ENCODE assay signal across 32 cellular contexts in the genomic region with DNA sequence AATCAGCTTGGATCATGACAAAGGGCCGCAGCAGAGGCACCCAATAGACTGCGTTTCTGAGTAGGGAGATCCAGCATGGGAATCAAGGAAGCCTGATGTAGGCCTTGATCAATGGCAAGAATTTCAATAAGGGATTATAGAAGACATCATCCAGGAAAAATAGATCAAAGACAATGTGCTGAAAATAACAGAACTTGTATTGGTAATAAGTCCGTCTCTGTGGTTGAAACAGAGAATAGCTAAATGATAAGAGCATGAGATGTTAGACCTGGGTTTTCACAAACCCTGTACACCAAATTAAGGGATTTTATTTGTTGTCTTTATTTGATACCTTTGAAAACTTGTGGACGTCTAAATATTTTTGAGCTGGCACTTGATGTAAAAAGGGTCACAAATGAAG.
A peak's percentile ranks its signal among the peaks of the same experiment; 100 is the strongest.
DNase-seq lines count a peak whose midpoint lies in the region; ATAC-seq and TF ChIP-seq lines count a peak whose summit lies in the region.
"Had no signal": no experiment of that assay in that cellular context is flagged by ENCODE, and none has a peak within 500 bp of the region (broad histone marks: within the 10 kb centered on the region; RNA-seq: fewer than 3 reads in every experiment).

No MANE protein-coding gene starts in this region.

- peak overlapping the region; percentile 25; the same call in 1 of the 2 replicates for H3K27ac ChIP-seq in MM.1S (ENCODE audit: low read length)
- H3K27ac ChIP-seq: brain microvascular endothelial cell, esophagus muscularis mucosa, neural progenitor cell, thoracic aorta, uterus had no signal

- ATAC-seq in GM18498 (IDR thresholded peaks at IDR 0.05; ENCODE audit: unreplicated experiment), result peak; percentile 58
- peak; percentile 62 for ATAC-seq in GM19351 (IDR thresholded peaks at IDR 0.05; ENCODE audit: unreplicated experiment)
- peak; percentile 68 for ATAC-seq in HG02870 (IDR thresholded peaks at IDR 0.05; ENCODE audit: unreplicated experiment)
- no peak for ATAC-seq in activated T-cell treated with anti-CD3 and anti-CD28 coated beads, Interleukin-2, amount 50 U/mL, for 4 hours
- ATAC-seq: activated CD4-positive, alpha-beta T cell treated with anti-CD3 and anti-CD28 coated beads for 36 hours; activated CD8-positive, alpha-beta T cell treated with anti-CD3 and anti-CD28 coated beads for 36 hours; activated T-helper 17 cell treated with anti-CD3 and anti-CD28 coated beads, Interleukin-2, amount 50 U/mL, for 72 hours; left ventricle myocardium superior had no signal

- no peaks in the 10 kb centered on the region for H3K9me3 ChIP-seq in MM.1S (replicated peaks; ENCODE audit: insufficient read depth, low read length)
- H3K9me3 ChIP-seq: esophagus muscularis mucosa, thoracic aorta, uterus had no signal

- no peaks in the 10 kb centered on the region for H3K9me3 Mint-ChIP-seq in nephron progenitor cell
- no peaks in the 10 kb centered on the region for H3K9me3 Mint-ChIP-seq in activated T-cell treated with anti-CD3 and anti-CD28 coated beads, Interleukin-2, amount 50 U/mL, for 4 hours
- H3K9me3 Mint-ChIP-seq: activated CD8-positive, alpha-beta T cell treated with anti-CD3 and anti-CD28 coated beads for 36 hours; activated T-helper 17 cell treated with anti-CD3 and anti-CD28 coated beads, Interleukin-2, amount 50 U/mL, for 72 hours; CD4-positive, CD25-positive, alpha-beta regulatory T cell; neural progenitor cell had no signal

- no peaks in the 10 kb centered on the region for H3K79me2 ChIP-seq in MM.1S (ENCODE audit: low read length)

- no peaks in the 10 kb centered on the region for H4K20me1 ChIP-seq in MM.1S (ENCODE audit: insufficient read depth, low read length)

- no peaks in the 10 kb centered on the region for H3K9me2 ChIP-seq in MM.1S (replicated peaks; ENCODE audit: insufficient read depth, low read length)

- no peaks in the 10 kb centered on the region for H3K36me3 ChIP-seq in MM.1S (replicated peaks; ENCODE audit: insufficient read depth, low read length)
- H3K36me3 ChIP-seq: brain microvascular endothelial cell, esophagus muscularis mucosa, neural progenitor cell, thoracic aorta, uterus had no signal

- no peaks in the 10 kb centered on the region for H3K36me3 Mint-ChIP-seq in nephron progenitor cell (ENCODE audit: low read depth)
- H3K36me3 Mint-ChIP-seq in activated T-cell treated with anti-CD3 and anti-CD28 coated beads, Interleukin-2, amount 50 U/mL, for 4 hours (ENCODE audit: insufficient read depth), result no peaks in the 10 kb centered on the region
- H3K36me3 Mint-ChIP-seq: CD4-positive, CD25-positive, alpha-beta regulatory T cell; neural progenitor cell had no signal

- H2AFZ ChIP-seq in MM.1S (ENCODE audit: low read length), result no peak overlapping the region
- H2AFZ ChIP-seq: neural progenitor cell had no signal

- H3K4me2 ChIP-seq in MM.1S (ENCODE audit: low read depth, low read length), result peak overlapping the region; percentile 70
- H3K4me2 ChIP-seq: neural progenitor cell, smooth muscle cell had no signal

- peaks cover 62% of the 10 kb centered on the region for H3K4me1 ChIP-seq in MM.1S (ENCODE audit: low read length)
- H3K4me1 ChIP-seq: neural progenitor cell, uterus had no signal

- CTCF ChIA-PET in HEK293T (lab: Yijun Ruan, JAX), result interaction anchor here (1.1 kb wide), 1 partner anchor 26 kb away, joined by 3 read pairs; no protein-coding TSS in a partner anchor

- no peaks in the 10 kb centered on the region for H3K4me1 Mint-ChIP-seq in nephron progenitor cell
- peaks cover 24% of the 10 kb centered on the region for H3K4me1 Mint-ChIP-seq in activated T-cell treated with anti-CD3 and anti-CD28 coated beads, Interleukin-2, amount 50 U/mL, for 4 hours (ENCODE audit: low read depth)
- H3K4me1 Mint-ChIP-seq: neural progenitor cell had no signal

- no peaks in the 10 kb centered on the region for H3K27me3 Mint-ChIP-seq in nephron progenitor cell (ENCODE audit: low read depth, poor library complexity)
- no peaks in the 10 kb centered on the region for H3K27me3 Mint-ChIP-seq in activated T-cell treated with anti-CD3 and anti-CD28 coated beads, Interleukin-2, amount 50 U/mL, for 4 hours (ENCODE audit: low read depth)
- H3K27me3 Mint-ChIP-seq: activated CD4-positive, alpha-beta T cell treated with anti-CD3 and anti-CD28 coated beads for 36 hours; activated CD8-positive, alpha-beta T cell treated with anti-CD3 and anti-CD28 coated beads for 36 hours; activated T-helper 17 cell treated with anti-CD3 and anti-CD28 coated beads, Interleukin-2, amount 50 U/mL, for 72 hours; CD4-positive, CD25-positive, alpha-beta regulatory T cell had no signal

- H3F3A ChIP-seq in MM.1S (ENCODE audit: insufficient read depth, low read length), result no peaks in the 10 kb centered on the region

- POLR2A ChIA-PET in HEK293T (lab: Yijun Ruan, JAX), result interaction anchor here (1.6 kb wide), 1 partner anchor 26 kb away, joined by 3 read pairs; no protein-coding TSS in a partner anchor

- H3K27me3 ChIP-seq in MM.1S (replicated peaks; ENCODE audit: insufficient read depth, low read length), result no peaks in the 10 kb centered on the region
- H3K27me3 ChIP-seq: brain microvascular endothelial cell, esophagus muscularis mucosa, neural progenitor cell, uterus had no signal

- H3K27ac Mint-ChIP-seq in nephron progenitor cell, result no peak overlapping the region
- H3K27ac Mint-ChIP-seq: activated CD4-positive, alpha-beta T cell treated with anti-CD3 and anti-CD28 coated beads for 36 hours; activated CD8-positive, alpha-beta T cell treated with anti-CD3 and anti-CD28 coated beads for 36 hours; activated T-helper 17 cell treated with anti-CD3 and anti-CD28 coated beads, Interleukin-2, amount 50 U/mL, for 72 hours; CD4-positive, CD25-positive, alpha-beta regulatory T cell; neural progenitor cell had no signal

- TF ChIP-seq CTCF in MM.1S (IDR thresholded peaks at IDR 0.05; ENCODE audit: low read length) (no peak), nephron progenitor cell (IDR thresholded peaks at IDR 0.05) (no peak)

- H3K4me3 ChIP-seq in MM.1S (ENCODE audit: low read length), result peak overlapping the region; percentile 7; the same call in 1 of the 2 replicates
- H3K4me3 ChIP-seq: esophagus muscularis mucosa, neural progenitor cell, smooth muscle cell, thoracic aorta, uterus had no signal

- H3K9ac ChIP-seq in MM.1S (ENCODE audit: low read length), result 0 out of 2 replicates have a peak overlapping the region, but pooled peaks have one; percentile 7
- H3K9ac ChIP-seq: neural progenitor cell had no signal

- no peak overlapping the region for H3K4me3 Mint-ChIP-seq in nephron progenitor cell
- no peak overlapping the region for H3K4me3 Mint-ChIP-seq in activated T-cell treated with anti-CD3 and anti-CD28 coated beads, Interleukin-2, amount 50 U/mL, for 4 hours
- H3K4me3 Mint-ChIP-seq: activated CD4-positive, alpha-beta T cell treated with anti-CD3 and anti-CD28 coated beads for 36 hours; activated CD8-positive, alpha-beta T cell treated with anti-CD3 and anti-CD28 coated beads for 36 hours; activated T-helper 17 cell treated with anti-CD3 and anti-CD28 coated beads, Interleukin-2, amount 50 U/mL, for 72 hours; CD4-positive, CD25-positive, alpha-beta regulatory T cell; neural progenitor cell had no signal

- DNase-seq in MM.1S, result peak; percentile 57
- no peak for DNase-seq in nephron progenitor cell
- DNase-seq in globus pallidus (ENCODE audit: low spot score), result no peak
- DNase-seq in HEK293T (ENCODE audit: extremely low spot score), result no peak
- DNase-seq in activated T-cell treated with anti-CD3 and anti-CD28 coated beads, Interleukin-2, amount 50 U/mL, for 4 hours, result no peak
- DNase-seq: activated CD4-positive, alpha-beta T cell treated with anti-CD3 and anti-CD28 coated beads for 36 hours; activated CD8-positive, alpha-beta T cell treated with anti-CD3 and anti-CD28 coated beads for 36 hours; activated naive CD4-positive, alpha-beta T cell treated with anti-CD3 and anti-CD28 coated beads, Interleukin-2, amount 50 U/mL, for 16 hours; AML-193; amygdala; brain microvascular endothelial cell; Calu3; CD4-positive, CD25-positive, alpha-beta regulatory T cell; cerebellar nuclear complex; foreskin melanocyte; HCEC 1CT; kidney; left ventricle myocardium superior; NCI-H2107; SIG-M5; stimulated activated CD4-positive, alpha-beta T cell treated with anti-CD3 and anti-CD28 coated beads, Interleukin-1b, Interleukin-23, amount 100 ng/mL, for 48 hours; stimulated activated naive CD4-positive, alpha-beta T cell treated with Interleukin-2 at 50 U/mL for 16 hours; T-helper 9 cell; uterus had no signal

TF ChIP-seq in HEK293T, 16 proteins besides CTCF, POLR2A, EP300 and RAD21:
- no peak for TF ChIP-seq CTBP1 (IDR thresholded peaks at IDR 0.05; ENCODE audit: borderline replicate concordance)
- TF ChIP-seq ZNF384 (IDR thresholded peaks at IDR 0.05), result no peak
- TF ChIP-seq ARNT (IDR thresholded peaks at IDR 0.05), result no peak
- no peak for TF ChIP-seq FOXM1 (IDR thresholded peaks at IDR 0.05; ENCODE audit: borderline replicate concordance)
- no peak for TF ChIP-seq HDGF (IDR thresholded peaks at IDR 0.05; ENCODE audit: borderline replicate concordance)
- TF ChIP-seq BHLHE40 (IDR thresholded peaks at IDR 0.05; ENCODE audit: borderline replicate concordance), result no peak
- TF ChIP-seq FOXA1 (IDR thresholded peaks at IDR 0.05), result no peak
TF ChIP-seq in HEK293T: peak in this region for 0.

Comparison
In these comparisons a context has a peak if more than half of its experiments do, and no peak if none do; other contexts are left out.
1. ATAC-seq: peak in GM18498 (single experiment), GM19351 (single experiment) and HG02870 (single experiment); none in activated T-cell treated with anti-CD3 and anti-CD28 coated beads, Interleukin-2, amount 50 U/mL, for 4 hours (0 of 2).